11 cellular contexts compared by ENCODE assay signal in the genomic region with DNA sequence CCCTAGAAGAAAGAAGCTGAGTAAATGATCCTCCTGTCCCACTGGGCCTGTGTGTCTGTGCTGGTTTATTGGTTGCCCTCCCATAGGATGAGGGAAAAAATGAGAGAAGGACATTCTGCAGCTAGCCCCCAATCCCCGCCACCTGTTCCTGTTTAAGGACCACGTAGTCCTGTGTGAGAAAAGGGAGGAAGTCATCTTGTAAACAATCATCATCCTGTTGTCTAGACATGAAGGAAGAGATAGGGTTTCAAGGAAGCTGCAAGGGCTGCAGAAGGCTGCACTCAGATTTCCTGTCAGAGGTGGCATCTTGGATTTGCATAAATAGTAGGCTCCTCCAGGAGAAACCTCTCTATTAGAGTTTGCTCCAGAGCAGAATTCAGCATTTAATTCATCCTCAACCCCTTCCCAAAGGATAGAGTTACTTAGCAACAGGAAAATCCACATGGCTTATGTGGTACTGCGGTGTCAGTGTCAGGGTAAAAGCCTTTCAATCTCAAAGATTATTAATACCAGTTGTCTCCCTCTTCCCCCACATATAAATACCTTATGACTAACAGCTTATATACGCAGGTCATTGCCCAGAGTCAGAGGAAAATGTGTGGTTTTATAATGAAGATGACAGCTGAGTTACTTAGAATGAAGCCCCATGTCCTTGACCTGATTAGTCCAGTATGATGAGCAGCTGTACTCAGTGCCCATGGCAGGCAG. TPM values are rescaled to one million over a fixed set of nuclear protein-coding genes. Genes with fewer than 3 reads are reported as not detected.
DNase-seq lines count a peak whose midpoint lies in the region; ATAC-seq and TF ChIP-seq lines count a peak whose summit lies in the region.
"Had no signal": no experiment of that assay in that cellular context is flagged by ENCODE, and none has a peak within 500 bp of the region (broad histone marks: within the 10 kb centered on the region; RNA-seq: fewer than 3 reads in every experiment).

No MANE protein-coding gene starts in this region.

- no peak overlapping the region for H3K27ac Mint-ChIP-seq in neural crest cell (ENCODE audit: unreplicated experiment)
- H3K27ac Mint-ChIP-seq: stimulated activated memory B cell treated with anti-CD40 and anti-IgM and Interleukin-4, amounts not matched to agents 10 μg/mL and 1 μg/mL and 100 μg/mL, for 72 hours had no signal

- peaks cover 6% of the 10 kb centered on the region for H3K4me1 Mint-ChIP-seq in neural crest cell

- H3K79me2 ChIP-seq in PC-3 (ENCODE audit: low read length), result no peaks in the 10 kb centered on the region

- TF ChIP-seq CTCF in PC-3 (conservative IDR thresholded peaks at IDR 0.05; ENCODE audit: low read depth, low read length) (no peak), brain microvascular endothelial cell (IDR thresholded peaks at IDR 0.05; ENCODE audit: low read depth, low read length, missing control alignments) (no peak), neural crest cell (conservative IDR thresholded peaks at IDR 0.05) (no peak)

- in situ Hi-C loops in brain microvascular endothelial cell (cut with HindIII; ENCODE audit: low pct_ligation_motif_present, low sequenced_read_pairs), result no loop called here

- no peak overlapping the region for H2AFZ ChIP-seq in PC-3 (ENCODE audit: low read length)

- ATAC-seq in PC-3, result peak; percentile 37
- no peak for ATAC-seq in HG03097 (IDR thresholded peaks at IDR 0.05; ENCODE audit: low FRiP score, unreplicated experiment)
- ATAC-seq in HG02840 (IDR thresholded peaks at IDR 0.05; ENCODE audit: low FRiP score, unreplicated experiment), result no peak
- ATAC-seq: stimulated activated memory B cell treated with anti-CD40 and anti-IgM and Interleukin-4, amounts not matched to agents 10 μg/mL and 1 μg/mL and 100 μg/mL, for 72 hours had no signal

- H3K27me3 Mint-ChIP-seq in neural crest cell (ENCODE audit: low read depth), result peaks cover 18% of the 10 kb centered on the region
- H3K27me3 Mint-ChIP-seq: stimulated activated memory B cell treated with anti-CD40 and anti-IgM and Interleukin-4, amounts not matched to agents 10 μg/mL and 1 μg/mL and 100 μg/mL, for 72 hours had no signal

- no peak overlapping the region for H3K9ac ChIP-seq in PC-3 (ENCODE audit: low read length)

- DNase-seq in DMS53 (lab: John Stamatoyannopoulos, UW), result peak; percentile 25
- DNase-seq in DMS53 treated with DMSO at 0.1 percent for 48 hours (lab: John Stamatoyannopoulos, UW; ENCODE audit: unreplicated experiment), result no peak
- DNase-seq in PC-3, result peak; percentile 51
- peak; percentile 60 for DNase-seq in brain microvascular endothelial cell
- no peak for DNase-seq in neural crest cell (ENCODE audit: low read depth, low spot score)
- DNase-seq in hippocampal formation (lab: John Stamatoyannopoulos, UW), result no peak
- DNase-seq: posterior cingulate gyrus had no signal

- no peaks in the 10 kb centered on the region for H3K9me2 ChIP-seq in PC-3 (replicated peaks; ENCODE audit: low read length)

- no peaks in the 10 kb centered on the region for H4K20me1 ChIP-seq in PC-3 (ENCODE audit: low read length)

- H3K4me3 Mint-ChIP-seq in neural crest cell, result peak overlapping the region; percentile 14
- H3K4me3 Mint-ChIP-seq: stimulated activated memory B cell treated with anti-CD40 and anti-IgM and Interleukin-4, amounts not matched to agents 10 μg/mL and 1 μg/mL and 100 μg/mL, for 72 hours had no signal

- CTCF ChIA-PET in PC-3 (lab: Charles Lee), result no interaction called here

- H3K27ac ChIP-seq in PC-3 (ENCODE audit: low read length), result no peak overlapping the region
- H3K27ac ChIP-seq in brain microvascular endothelial cell, result peak overlapping the region; percentile 4

- H3K4me1 ChIP-seq in PC-3 (ENCODE audit: insufficient read depth, low read length), result peaks cover 13% of the 10 kb centered on the region

- H3K36me3 Mint-ChIP-seq in neural crest cell (ENCODE audit: low read depth), result no peaks in the 10 kb centered on the region
- H3K36me3 Mint-ChIP-seq: stimulated activated memory B cell treated with anti-CD40 and anti-IgM and Interleukin-4, amounts not matched to agents 10 μg/mL and 1 μg/mL and 100 μg/mL, for 72 hours had no signal

- H3K4me3 ChIP-seq in PC-3 (ENCODE audit: low read length), result no peak overlapping the region
- no peak overlapping the region for H3K4me3 ChIP-seq in brain microvascular endothelial cell (ENCODE audit: low read depth, low read length)

- no peaks in the 10 kb centered on the region for H3K9me3 ChIP-seq in PC-3 (ENCODE audit: low read length)

- H3K9me3 Mint-ChIP-seq in neural crest cell, result no peaks in the 10 kb centered on the region
- H3K9me3 Mint-ChIP-seq: stimulated activated memory B cell treated with anti-CD40 and anti-IgM and Interleukin-4, amounts not matched to agents 10 μg/mL and 1 μg/mL and 100 μg/mL, for 72 hours had no signal

- POLR2A ChIA-PET in PC-3 (lab: Charles Lee; ENCODE audit: unreplicated experiment), result no interaction called here

- intact Hi-C loops in PC-3 (cut with micrococcal nuclease), result no loop called here

- no peaks in the 10 kb centered on the region for H3K27me3 ChIP-seq in PC-3 (ENCODE audit: low read length)
- no peaks in the 10 kb centered on the region for H3K27me3 ChIP-seq in brain microvascular endothelial cell (replicated peaks)

- BruUV-seq in PC-3 (replicated peaks; lab: Mats Ljungman, UMichigan), result no TSS peak

- no peaks in the 10 kb centered on the region for H3F3A ChIP-seq in PC-3 (ENCODE audit: low read length, unreplicated experiment)

- H3K4me2 ChIP-seq in PC-3 (ENCODE audit: low read length), result no peak overlapping the region

- no peaks in the 10 kb centered on the region for H3K36me3 ChIP-seq in PC-3 (ENCODE audit: low read depth, low read length)
- peaks cover 2% of the 10 kb centered on the region for H3K36me3 ChIP-seq in brain microvascular endothelial cell (replicated peaks)

RNA-seq across cellular contexts. Expression of a gene that starts 4.6 kb away (rescaled TPM):
- 3.2 and 4.4 TPM in 2 replicates for total RNA-seq in PC-3 (2014; rRNA removed)
- total RNA-seq in neural crest cell, result 27.9 and 32.5 TPM in 2 replicates

RNA-seq across cellular contexts. Expression of a gene that starts 18.6 kb away (rescaled TPM):
- 0.36 TPM in 1 of 2 replicates, not detected in the other for total RNA-seq in PC-3 (2014; rRNA removed)
- total RNA-seq in neural crest cell, result not detected in 2 replicates

RNA-seq across cellular contexts. Expression of a gene that starts 26.9 kb away (rescaled TPM):
- not detected in 2 replicates for total RNA-seq in PC-3 (2014; rRNA removed)
- total RNA-seq in neural crest cell, result not detected in 2 replicates
- total RNA-seq: glomerular endothelial cell had no signal

RNA-seq across cellular contexts. Expression of a gene that starts 38.6 kb away (rescaled TPM):
- total RNA-seq in PC-3 (2014; rRNA removed) (6.5 and 12.6 TPM in 2 replicates), neural crest cell (0.23 and 0.49 TPM in 2 replicates)

RNA-seq across cellular contexts. Expression of a gene that starts 40.0 kb away (rescaled TPM):
- total RNA-seq in PC-3 (2014; rRNA removed) (1.4 and 3.1 TPM in 2 replicates), neural crest cell (15.2 and 16.1 TPM in 2 replicates)

Comparison
In these comparisons a context has a peak if more than half of its experiments do, and no peak if none do; other contexts are left out.
1. DNase-seq: peak in DMS53 (single experiment), PC-3 (single experiment) and brain microvascular endothelial cell (single experiment); none in DMS53 treated with DMSO at 0.1 percent for 48 hours (single experiment), neural crest cell (single experiment) and hippocampal formation (0 of 2).